10 cellular contexts compared by ENCODE assay signal in the genomic region with DNA sequence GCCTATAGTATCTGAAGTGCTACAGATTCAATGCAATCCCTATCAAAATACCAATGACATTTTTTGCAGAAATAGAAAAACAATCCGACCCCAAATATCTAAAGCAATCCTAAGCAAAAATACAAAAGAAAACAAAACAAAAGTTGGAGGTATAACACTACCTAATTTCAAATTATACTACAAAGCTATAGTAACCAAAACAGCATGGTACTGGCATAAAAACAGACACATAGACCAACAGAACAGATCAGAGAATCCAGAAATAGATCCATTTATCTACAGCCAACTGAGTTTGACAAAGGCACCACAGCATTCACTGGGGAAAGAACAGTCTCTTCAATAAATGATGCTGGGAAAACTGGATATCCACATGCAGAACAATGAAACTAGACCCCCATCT.
"Had no signal": no experiment of that assay in that cellular context is flagged by ENCODE, and none has a peak within 500 bp of the region (broad histone marks: within the 10 kb centered on the region; RNA-seq: fewer than 3 reads in every experiment).

No MANE protein-coding gene starts in this region.

- H3K4me3 Mint-ChIP-seq: GM23338, H9, HFFc6 had no signal

- DNase-seq: H9, HCEC 1CT, HFFc6, IMR-90, KBM-7 had no signal

- H3K27ac ChIP-seq: KMS-11 had no signal

- H2AFZ ChIP-seq: GM23338 had no signal

- H3K4me2 ChIP-seq: GM23338, KMS-11 had no signal

- H3K4me3 ChIP-seq: GM23338 had no signal

- H3K9ac ChIP-seq: KMS-11 had no signal

- ATAC-seq: GM23338 had no signal

- H3K27ac Mint-ChIP-seq: GM23338, H9, HFFc6 had no signal

- FAIRE-seq: H1, H54, HTR-8/SVneo had no signal
